In genomic region chr2:11478899-11479605, GRCh38 we compare ENCODE assay signal across 21 cellular contexts. TPM values are rescaled to one million over a fixed set of nuclear protein-coding genes. Genes with fewer than 3 reads are reported as not detected.
"Had no signal": no experiment of that assay in that cellular context is flagged by ENCODE, and none has a peak within 500 bp of the region (broad histone marks: within the 10 kb centered on the region; RNA-seq: fewer than 3 reads in every experiment).

No MANE protein-coding gene starts in this region.

- H3K27ac Mint-ChIP-seq: activated B cell treated with CpG ODN at 0.5 μM for 24 hours; activated CD8-positive, alpha-beta T cell treated with anti-CD3 and anti-CD28 coated beads for 36 hours; activated naive CD8-positive, alpha-beta T cell treated with anti-CD3 and anti-CD28 coated beads, Interleukin-2, amount 10 ng/mL, durations not matched to agents 7 days and 5 days; activated T-cell treated with anti-CD3 and anti-CD28 coated beads, Interleukin-2, amount 50 U/mL, for 24 hours; activated T-helper 2 cell treated with anti-CD3 and anti-CD28 coated beads, Interferon-gamma antibody, Interleukin-2, Interleukin-4, amounts not matched to agents 10 μg/mL and 5 μg/mL and 100 μg/mL, durations not matched to agents 14 hours and 24 hours and 36 hours; natural killer cell had no signal

- FAIRE-seq: colon, islet of Langerhans had no signal

- H3K79me2 ChIP-seq: hepatocyte had no signal

- H3K27me3 ChIP-seq: body of pancreas had no signal

- ATAC-seq: activated CD8-positive, alpha-beta T cell treated with anti-CD3 and anti-CD28 coated beads for 36 hours; body of pancreas; foreskin keratinocyte; left colon; lower lobe of right lung; natural killer cell; stimulated activated naive CD8-positive, alpha-beta T cell treated with anti-CD3 and anti-CD28 coated beads, Interleukin-15, Interleukin-2, amounts not matched to agents 100 U/mL and 50 U/mL, for 24 hours had no signal

- H3K4me1 ChIP-seq: foreskin keratinocyte, lower lobe of right lung had no signal

- H3K4me3 Mint-ChIP-seq: activated B cell treated with CpG ODN at 0.5 μM for 24 hours; activated CD8-positive, alpha-beta T cell treated with anti-CD3 and anti-CD28 coated beads for 36 hours; activated naive CD8-positive, alpha-beta T cell treated with anti-CD3 and anti-CD28 coated beads, Interleukin-2, amount 10 ng/mL, durations not matched to agents 7 days and 5 days; activated T-cell treated with anti-CD3 and anti-CD28 coated beads, Interleukin-2, amount 50 U/mL, for 24 hours; natural killer cell had no signal

- H3K9me3 ChIP-seq: body of pancreas, lower lobe of right lung, tibial artery had no signal

- H3K36me3 Mint-ChIP-seq: natural killer cell had no signal

- H3K4me3 ChIP-seq: body of pancreas, hepatocyte, lower lobe of right lung, tibial artery had no signal

- DNase-seq: activated B cell treated with CpG ODN at 0.5 μM for 24 hours; activated CD4-positive, alpha-beta T cell treated with anti-CD3 and anti-CD28 coated beads for 4 hours; activated CD8-positive, alpha-beta T cell treated with anti-CD3 and anti-CD28 coated beads for 36 hours; activated naive CD4-positive, alpha-beta T cell treated with Interleukin-2 at 50 U/mL for 16 hours; activated naive CD8-positive, alpha-beta T cell treated with anti-CD3 and anti-CD28 coated beads, Interleukin-2, amount 10 ng/mL, durations not matched to agents 7 days and 5 days; activated T-cell treated with anti-CD3 and anti-CD28 coated beads, Interleukin-2, amount 50 U/mL, for 24 hours; amygdala; body of pancreas; foreskin keratinocyte; left colon; lower lobe of right lung; natural killer cell; occipital lobe; stimulated activated naive CD8-positive, alpha-beta T cell treated with anti-CD3 and anti-CD28 coated beads, Interleukin-15, Interleukin-2, amounts not matched to agents 100 U/mL and 50 U/mL, for 24 hours; substantia nigra; T-helper 2 cell; tibial artery had no signal

- H2AFZ ChIP-seq: hepatocyte had no signal

- H3K36me3 ChIP-seq: lower lobe of right lung, tibial artery had no signal

- H3K4me2 ChIP-seq: hepatocyte had no signal

- H3K27ac ChIP-seq: body of pancreas, foreskin keratinocyte, hepatocyte, lower lobe of right lung, tibial artery had no signal

- H3K9me3 Mint-ChIP-seq: activated B cell treated with CpG ODN at 0.5 μM for 24 hours; activated CD8-positive, alpha-beta T cell treated with anti-CD3 and anti-CD28 coated beads for 36 hours; activated naive CD8-positive, alpha-beta T cell treated with anti-CD3 and anti-CD28 coated beads, Interleukin-2, amount 10 ng/mL, durations not matched to agents 7 days and 5 days; activated T-cell treated with anti-CD3 and anti-CD28 coated beads, Interleukin-2, amount 50 U/mL, for 24 hours; activated T-helper 2 cell treated with anti-CD3 and anti-CD28 coated beads, Interferon-gamma antibody, Interleukin-2, Interleukin-4, amounts not matched to agents 10 μg/mL and 5 μg/mL and 100 μg/mL, durations not matched to agents 14 hours and 24 hours and 36 hours; natural killer cell had no signal

RNA-seq across cellular contexts. Expression of gene GREB1, which starts 54.8 kb away (rescaled TPM):
- polyA plus RNA-seq: foreskin keratinocyte had no signal
